ENCODE assay signal across 29 cellular contexts in genomic region chr14:59331217-59331616, GRCh38.
DNase-seq lines count a peak whose midpoint lies in the region; ATAC-seq and TF ChIP-seq lines count a peak whose summit lies in the region.
"Had no signal": no experiment of that assay in that cellular context is flagged by ENCODE, and none has a peak within 500 bp of the region (broad histone marks: within the 10 kb centered on the region; RNA-seq: fewer than 3 reads in every experiment).

No MANE protein-coding gene starts in this region.

- H3K36me3 ChIP-seq in left ventricle myocardium inferior (peaks cover 36% of the 10 kb centered on the region), neuronal stem cell (replicated peaks in 1 of 2; ENCODE audit: control insufficient read depth in 2 of 2, insufficient read depth in 2 of 2, low read length in 2 of 2) (peaks cover 2 to 66% of the 10 kb centered on the region in 2 donors), upper lobe of left lung (peaks cover 0 to 33% (median 7%) of the 10 kb centered on the region in 4 donors), tibial nerve (peaks cover 0 to 29% (median 3%) of the 10 kb centered on the region in 3 donors)
- H3K36me3 ChIP-seq: breast epithelium, colonic mucosa had no signal

- H3K79me1 ChIP-seq in neuronal stem cell (ENCODE audit: low read depth, low read length) = no peaks in the 10 kb centered on the region

- TF ChIP-seq CTCF in left ventricle myocardium inferior (IDR thresholded peaks at IDR 0.05; ENCODE audit: borderline replicate concordance) = no peak
- no peak for TF ChIP-seq CTCF in upper lobe of left lung (IDR thresholded peaks at IDR 0.05)
- no peak for TF ChIP-seq CTCF in tibial nerve (IDR thresholded peaks at IDR 0.05)

- no peak overlapping the region for H4K91ac ChIP-seq in neuronal stem cell (ENCODE audit: low read depth, low read length, poor library complexity)

- H3K27me3 ChIP-seq in left ventricle myocardium inferior (ENCODE audit: low read depth) = no peaks in the 10 kb centered on the region
- no peaks in the 10 kb centered on the region for H3K27me3 ChIP-seq in neuronal stem cell (ENCODE audit: control insufficient read depth in 3 of 3, insufficient read depth in 3 of 3, low read depth in 1 of 3, low read length in 3 of 3)
- H3K27me3 ChIP-seq in upper lobe of left lung = no peaks in the 10 kb centered on the region
- no peaks in the 10 kb centered on the region for H3K27me3 ChIP-seq in tibial nerve
- H3K27me3 ChIP-seq: breast epithelium, colonic mucosa, gastrocnemius medialis had no signal

- H3K18ac ChIP-seq in neuronal stem cell (ENCODE audit: low read length) = no peak overlapping the region

- H3K9me3 ChIP-seq in left ventricle myocardium inferior (replicated peaks) = no peaks in the 10 kb centered on the region
- no peaks in the 10 kb centered on the region for H3K9me3 ChIP-seq in neuronal stem cell (replicated peaks in 1 of 2; ENCODE audit: control insufficient read depth in 2 of 2, insufficient read depth in 1 of 2, low read depth in 1 of 2, low read length in 2 of 2)
- no peaks in the 10 kb centered on the region for H3K9me3 ChIP-seq in upper lobe of left lung
- H3K9me3 ChIP-seq in tibial nerve = no peaks in the 10 kb centered on the region
- H3K9me3 ChIP-seq: breast epithelium, colonic mucosa, gastrocnemius medialis had no signal

- H3K27ac ChIP-seq in left ventricle myocardium inferior (replicated peaks) (peak overlapping the region; percentile 92), neuronal stem cell (replicated peaks; ENCODE audit: low read length) (peak overlapping the region; percentile 9), upper lobe of left lung (peak overlapping the region; percentile 41 to 75 (median 74)), tibial nerve (no peak overlapping the region)
- H3K27ac ChIP-seq: HL-60, SK-N-MC had no signal

- no peak overlapping the region for H2BK15ac ChIP-seq in neuronal stem cell (ENCODE audit: low read length)

- H3K9ac ChIP-seq in neuronal stem cell (ENCODE audit: low read depth, low read length, poor library complexity) = no peak overlapping the region

- no peak overlapping the region for H2BK120ac ChIP-seq in neuronal stem cell (ENCODE audit: low read depth, low read length)

- H2BK12ac ChIP-seq in neuronal stem cell (ENCODE audit: low read length) = no peak overlapping the region

- TF ChIP-seq POLR2A in upper lobe of left lung (IDR thresholded peaks at IDR 0.05) = no peak
- no peak for TF ChIP-seq POLR2A in tibial nerve (IDR thresholded peaks at IDR 0.05)

- no peak overlapping the region for H2AFZ ChIP-seq in neuronal stem cell (ENCODE audit: low read length)

- no peak overlapping the region for H3K4me2 ChIP-seq in neuronal stem cell (ENCODE audit: insufficient read depth, low read length, poor library complexity, severe bottlenecking)

- H3K4me3 ChIP-seq in left ventricle myocardium inferior = no peak overlapping the region
- H3K4me3 ChIP-seq in neuronal stem cell (ENCODE audit: low read length in 2 of 2) = no peak overlapping the region
- H3K4me3 ChIP-seq in upper lobe of left lung = no peak overlapping the region
- H3K4me3 ChIP-seq in tibial nerve = no peak overlapping the region
- H3K4me3 ChIP-seq: breast epithelium, colonic mucosa, gastrocnemius medialis, SK-N-MC had no signal

- no CpG with 5 or more reads among the region's 3 CpGs for WGBS in neuronal stem cell (ENCODE audit: extremely low coverage in 2 of 2, insufficient read length in 2 of 2, insufficient replicate concordance in 1 of 2), 2 donors
- 63 to 88% methylated on average over 2 to 3 of the region's 3 CpGs for WGBS in upper lobe of left lung, 2 donors
- whole genome bisulfite sequencing in tibial nerve, 2 donors = 77 to 87% methylated on average over 3 of the region's 3 CpGs

- H2AK5ac ChIP-seq in neuronal stem cell (ENCODE audit: low read depth, low read length) = no peak overlapping the region

- DNase-seq in left ventricle myocardium inferior (no peak), cardiac septum (ENCODE audit: low spot score) (no peak), iPS DF 19.7 (ENCODE audit: low read depth, low spot score) (peak; percentile 23), neuronal stem cell (ENCODE audit: low spot score) (peak; percentile 23), upper lobe of left lung (no peak), tibial nerve (ENCODE audit: low spot score in 2 of 2) (no peak), GM19238 (ENCODE audit: insufficient read length, low spot score) (no peak)
- DNase-seq: activated CD4-positive, alpha-beta T cell treated with anti-CD3 and anti-CD28 coated beads for 36 hours; activated T-cell treated with anti-CD3 and anti-CD28 coated beads, Interleukin-2, amount 50 U/mL, for 4 hours; AML-193; CD8-positive, alpha-beta T cell; colonic mucosa; DMS 273 treated with DMSO at 0.1 percent for 48 hours; effector memory CD8-positive, alpha-beta T cell; gastrocnemius medialis; GDM1; naive thymus-derived CD4-positive, alpha-beta T cell; NCI-H1105 treated with DMSO at 0.1 percent for 48 hours; NCI-H2029; NCI-H226; RPMI8226; stimulated activated CD4-positive, alpha-beta T cell treated with anti-CD3 and anti-CD28 coated beads, Interleukin-15, amount 100 ng/mL, for 24 hours; T-helper 17 cell had no signal

- no peak overlapping the region for H3K14ac ChIP-seq in neuronal stem cell (ENCODE audit: low read length)

- no peak overlapping the region for H4K8ac ChIP-seq in neuronal stem cell (ENCODE audit: low read depth, low read length)

- intact Hi-C loops in left ventricle myocardium inferior (cut with micrococcal nuclease) = loop anchor here (10.0 kb wide), 1 partner anchor 104 kb away; no protein-coding TSS in a partner anchor
- intact Hi-C loops in cardiac septum (cut with DNase I) = loop anchor here (5.0 kb wide), 1 partner anchor 96 kb away; no protein-coding TSS in a partner anchor

- no peak for TF ChIP-seq EP300 in upper lobe of left lung (IDR thresholded peaks at IDR 0.05)
- no peak for TF ChIP-seq EP300 in tibial nerve (IDR thresholded peaks at IDR 0.05)

- no peak overlapping the region for H3K23ac ChIP-seq in neuronal stem cell (ENCODE audit: low read depth, low read length, poor library complexity)

- H3K4me1 ChIP-seq in left ventricle myocardium inferior (peaks cover 74% of the 10 kb centered on the region), neuronal stem cell (ENCODE audit: control insufficient read depth in 2 of 2, insufficient read depth in 1 of 2, low read depth in 1 of 2, low read length in 2 of 2) (peaks cover 16 to 31% of the 10 kb centered on the region in 2 donors), upper lobe of left lung (peaks cover 25 to 40% (median 32%) of the 10 kb centered on the region in 4 donors), tibial nerve (peaks cover 0 to 28% (median 10%) of the 10 kb centered on the region in 4 donors)
- H3K4me1 ChIP-seq: colonic mucosa had no signal

- ATAC-seq in upper lobe of left lung (ENCODE audit: low FRiP score in 2 of 2) (no peak), GM19324 (IDR thresholded peaks at IDR 0.05; ENCODE audit: low FRiP score, unreplicated experiment) (no peak)
- ATAC-seq: activated CD4-positive, alpha-beta T cell treated with anti-CD3 and anti-CD28 coated beads for 36 hours; activated T-cell treated with anti-CD3 and anti-CD28 coated beads, Interleukin-2, amount 50 U/mL, for 4 hours; CD8-positive, alpha-beta T cell; effector memory CD8-positive, alpha-beta T cell; esophagus mucosa; gastrocnemius medialis; naive thymus-derived CD4-positive, alpha-beta T cell; sciatic nerve; T-helper 17 cell had no signal

- H2BK5ac ChIP-seq in neuronal stem cell (ENCODE audit: low read length) = no peak overlapping the region

- no peak overlapping the region for H3K4ac ChIP-seq in neuronal stem cell (ENCODE audit: low read length)

Comparison
In these comparisons a context has a peak if more than half of its experiments do, and no peak if none do; other contexts are left out.
1. DNase-seq: peak in iPS DF 19.7 (single experiment) and neuronal stem cell (single experiment); none in left ventricle myocardium inferior (single experiment), cardiac septum (single experiment), upper lobe of left lung (0 of 2), tibial nerve (0 of 2) and GM19238 (single experiment).
2. H3K27ac ChIP-seq: peak in left ventricle myocardium inferior (single experiment), neuronal stem cell (single experiment) and upper lobe of left lung (4 of 4); none in tibial nerve (0 of 4).